In the genomic region with DNA sequence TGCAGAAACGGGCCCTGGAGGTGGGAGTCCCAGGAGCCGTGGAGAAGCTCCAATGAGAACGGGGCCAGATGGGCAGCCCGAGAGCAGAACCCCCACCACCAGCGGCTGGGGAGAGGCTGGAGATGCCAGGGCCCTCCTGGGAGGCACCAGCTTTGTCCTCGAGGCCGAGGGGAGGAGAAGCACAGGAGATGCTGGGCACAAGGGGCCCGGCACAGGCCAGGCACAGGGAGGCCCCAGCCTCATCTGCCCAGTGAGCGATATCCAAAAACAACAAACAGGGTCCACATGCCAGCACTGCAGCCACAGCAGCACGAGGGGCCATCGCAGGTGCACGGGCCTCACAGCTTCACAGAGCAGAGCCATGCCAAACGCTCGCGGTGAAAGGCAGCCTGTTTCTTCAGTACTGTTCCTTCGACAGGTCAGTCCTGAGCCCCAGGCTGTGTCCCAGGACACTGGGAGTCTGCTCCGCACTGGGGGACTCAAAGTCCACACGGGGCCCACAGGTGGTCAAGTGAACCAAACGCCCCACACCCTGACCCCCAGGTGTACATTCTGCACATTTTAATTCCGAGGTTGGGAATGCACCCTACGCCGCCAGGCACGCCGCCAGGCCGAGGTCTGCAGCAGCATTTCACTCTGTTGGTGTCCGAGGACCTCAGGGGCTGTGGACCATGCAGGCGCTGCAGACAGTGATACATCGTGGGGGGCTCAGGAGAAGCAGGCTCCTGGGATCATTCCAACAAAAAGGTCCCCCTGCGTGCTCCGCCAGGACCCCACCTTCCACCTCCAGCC, we compare ENCODE assay signal across 11 cellular contexts. TPM values are rescaled to one million over a fixed set of nuclear protein-coding genes. Genes with fewer than 3 reads are reported as not detected.
DNase-seq lines count a peak whose midpoint lies in the region; ATAC-seq and TF ChIP-seq lines count a peak whose summit lies in the region.
"Had no signal": no experiment of that assay in that cellular context is flagged by ENCODE, and none has a peak within 500 bp of the region (broad histone marks: within the 10 kb centered on the region; RNA-seq: fewer than 3 reads in every experiment).

No MANE protein-coding gene starts in this region.

- peak overlapping the region; percentile 36 for H3K27ac ChIP-seq in lower lobe of right lung
- H3K27ac ChIP-seq in thoracic aorta: no peak overlapping the region
- H3K27ac ChIP-seq: cardiac muscle cell, GM23248 had no signal

- peaks cover 16% of the 10 kb centered on the region for H3K36me3 Mint-ChIP-seq in chondrocyte (ENCODE audit: low read depth)

- intact Hi-C loops in lower lobe of right lung (cut with DNase I): no loop called here

- H3K4me1 ChIP-seq in lower lobe of right lung (peaks cover 45% of the 10 kb centered on the region), thoracic aorta (ENCODE audit: control insufficient read depth in 1 of 2, low read depth in 2 of 2) (no peaks in the 10 kb centered on the region)

- no peak overlapping the region for H3K27ac Mint-ChIP-seq in chondrocyte (ENCODE audit: unreplicated experiment)

- H3K4me3 ChIP-seq in MG63 (no peak overlapping the region), lower lobe of right lung (no peak overlapping the region), thoracic aorta (no peak overlapping the region)
- H3K4me3 ChIP-seq: cardiac muscle cell, GM23248 had no signal

- H3K27me3 ChIP-seq in MG63: no peaks in the 10 kb centered on the region
- no peaks in the 10 kb centered on the region for H3K27me3 ChIP-seq in lower lobe of right lung (ENCODE audit: low read depth)
- no peaks in the 10 kb centered on the region for H3K27me3 ChIP-seq in thoracic aorta (replicated peaks; ENCODE audit: insufficient read depth)
- H3K27me3 ChIP-seq: cardiac muscle cell had no signal

- no peaks in the 10 kb centered on the region for H3K9me3 Mint-ChIP-seq in chondrocyte (ENCODE audit: low read depth)

- no peaks in the 10 kb centered on the region for H3K9me3 ChIP-seq in MG63
- no peaks in the 10 kb centered on the region for H3K9me3 ChIP-seq in lower lobe of right lung
- H3K9me3 ChIP-seq in thoracic aorta: no peaks in the 10 kb centered on the region

- H3K27me3 Mint-ChIP-seq in chondrocyte (ENCODE audit: low read depth): no peaks in the 10 kb centered on the region

- TF ChIP-seq CTCF in chondrocyte (IDR thresholded peaks at IDR 0.05) (no peak), lower lobe of right lung (IDR thresholded peaks at IDR 0.05) (no peak), thoracic aorta (IDR thresholded peaks at IDR 0.05) (no peak)

- H3K36me3 ChIP-seq in MG63: peaks cover 90% of the 10 kb centered on the region
- H3K36me3 ChIP-seq in lower lobe of right lung: peaks cover 73% of the 10 kb centered on the region
- H3K36me3 ChIP-seq in thoracic aorta: peaks cover 14% of the 10 kb centered on the region
- H3K36me3 ChIP-seq: cardiac muscle cell had no signal

- no peak for ATAC-seq in lower lobe of right lung
- ATAC-seq in thoracic aorta (ENCODE audit: insufficient number of reproducible peaks, low FRiP score, low read depth): no peak

- no peak overlapping the region for H3K4me3 Mint-ChIP-seq in chondrocyte (ENCODE audit: unreplicated experiment)

- DNase-seq in MG63 (peak; percentile 2), chondrocyte (ENCODE audit: low spot score) (peak; percentile 78), lower lobe of right lung (no peak), thoracic aorta (ENCODE audit: low spot score) (peak; percentile 1), ACHN (no peak), NCI-H187 treated with DMSO at 0.1 percent for 48 hours (lab: John Stamatoyannopoulos, UW) (no peak), NCI-H2029 treated with DMSO at 0.1 percent for 48 hours (lab: John Stamatoyannopoulos, UW) (no peak)
- DNase-seq: activated T-cell treated with anti-CD3 and anti-CD28 coated beads for 4 hours, GM23248, NCI-H524 treated with DMSO at 0.1 percent for 48 hours had no signal

- peaks cover 4% of the 10 kb centered on the region for H3K4me1 Mint-ChIP-seq in chondrocyte (ENCODE audit: low read depth)

- in situ Hi-C loops in ACHN (cut with HindIII; ENCODE audit: low pct_ligation_motif_present, low pct_unique_long_range_greater_than_20kb, low sequenced_read_pairs): no loop called here

RNA-seq across cellular contexts. Expression of a gene that starts 9.5 kb away (rescaled TPM):
- 130 and 166 TPM in 2 replicates for total RNA-seq in MG63 (2014; rRNA removed; shearing (Covaris generic); ENCODE audit: low replicate concordance)
- total RNA-seq in chondrocyte (39.9 to 49.4 TPM (median 46.4 TPM) in 3 replicates), lower lobe of right lung (475 TPM), thoracic aorta (10 to 100 TPM; 53.9 to 54.6 TPM)

Comparison
In these comparisons a context has a peak if more than half of its experiments do, and no peak if none do; other contexts are left out.
1. DNase-seq: peak in MG63 (single experiment), chondrocyte (single experiment) and thoracic aorta (single experiment); none in lower lobe of right lung (single experiment), ACHN (single experiment), NCI-H187 treated with DMSO at 0.1 percent for 48 hours (single experiment) and NCI-H2029 treated with DMSO at 0.1 percent for 48 hours (single experiment).